ENCODE assay signal across 11 cellular contexts in the genomic region with DNA sequence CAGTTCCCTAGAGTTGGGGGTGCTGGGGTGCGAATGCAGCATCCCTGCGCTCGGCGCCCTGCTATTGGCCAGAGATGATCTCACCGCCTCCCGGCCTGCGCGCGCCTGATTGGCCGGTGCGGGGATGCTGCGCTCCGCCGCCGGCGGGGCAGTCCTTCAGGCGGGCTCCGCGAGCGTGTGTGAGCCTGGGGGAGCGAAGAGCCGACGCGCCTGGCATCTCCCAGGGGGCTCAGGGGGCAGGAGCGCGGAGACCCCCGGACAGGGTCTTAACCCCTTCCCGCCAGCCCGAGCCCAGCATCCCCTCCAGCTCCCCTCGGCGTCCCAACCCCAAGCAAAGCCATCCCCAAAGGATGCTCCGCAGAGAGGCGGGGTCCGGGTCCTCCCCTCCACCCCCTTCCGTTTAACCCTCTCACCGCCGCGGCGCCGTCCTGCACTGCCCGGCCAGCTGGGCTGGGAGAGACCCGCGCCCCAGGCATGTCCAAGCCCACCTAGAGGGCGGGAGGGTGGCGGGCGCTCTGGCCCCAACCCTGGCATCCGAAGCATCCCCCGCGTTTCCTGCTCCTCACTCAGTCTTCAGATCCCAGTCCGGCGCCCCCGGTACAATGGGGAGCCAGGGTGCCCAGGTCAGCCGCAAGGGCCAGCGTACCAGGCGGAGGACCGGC. TPM values are rescaled to one million over a fixed set of nuclear protein-coding genes. Genes with fewer than 3 reads are reported as not detected.
DNase-seq lines count a peak whose midpoint lies in the region; ATAC-seq and TF ChIP-seq lines count a peak whose summit lies in the region.
"Had no signal": no experiment of that assay in that cellular context is flagged by ENCODE, and none has a peak within 500 bp of the region (broad histone marks: within the 10 kb centered on the region; RNA-seq: fewer than 3 reads in every experiment).

No MANE protein-coding gene starts in this region.

- H3K4me3 ChIP-seq in H7 (ENCODE audit: insufficient read depth, low read depth, low read length), result peak overlapping the region; percentile 58
- H3K4me3 ChIP-seq in left ventricle myocardium inferior, result peak overlapping the region; percentile 59

- H3K27me3 Mint-ChIP-seq in chondrocyte (ENCODE audit: low read depth), result no peaks in the 10 kb centered on the region

- TF ChIP-seq CTCF in left ventricle myocardium inferior (IDR thresholded peaks at IDR 0.05; ENCODE audit: borderline replicate concordance) (no peak), chondrocyte (IDR thresholded peaks at IDR 0.05) (no peak)

- no peak for ATAC-seq in GM21360 (IDR thresholded peaks at IDR 0.05; ENCODE audit: unreplicated experiment)
- ATAC-seq in HG03571 (IDR thresholded peaks at IDR 0.05; ENCODE audit: unreplicated experiment), result no peak
- ATAC-seq: left lobe of liver had no signal

- H3K9me3 ChIP-seq in left ventricle myocardium inferior (replicated peaks), result no peaks in the 10 kb centered on the region

- intact Hi-C loops in left ventricle myocardium inferior (cut with micrococcal nuclease), result no loop called here
- intact Hi-C loops in posterior cingulate gyrus (cut with DNase I), result no loop called here

- peaks cover 7% of the 10 kb centered on the region for H3K36me3 Mint-ChIP-seq in chondrocyte (ENCODE audit: low read depth)

- H3K36me3 ChIP-seq in H7 (replicated peaks; ENCODE audit: control insufficient read depth, insufficient read depth, low read length) (peaks cover 2% of the 10 kb centered on the region), left ventricle myocardium inferior (peaks cover 20% of the 10 kb centered on the region)

- no peak overlapping the region for H3K4me3 Mint-ChIP-seq in chondrocyte (ENCODE audit: unreplicated experiment)

- H3K27ac Mint-ChIP-seq in chondrocyte (ENCODE audit: unreplicated experiment), result no peak overlapping the region

- H3K27me3 ChIP-seq in H7 (ENCODE audit: control insufficient read depth, insufficient read depth, low read length) (peaks cover 38% of the 10 kb centered on the region), left ventricle myocardium inferior (ENCODE audit: low read depth) (peaks cover 60% of the 10 kb centered on the region)

- DNase-seq in H7 (peak; percentile 98), NCI-H510A (lab: John Stamatoyannopoulos, UW) (peak; percentile 57), left ventricle myocardium inferior (no peak), posterior cingulate gyrus (peak; percentile 56 to 98 (median 81)), chondrocyte (ENCODE audit: low spot score) (no peak)
- DNase-seq: activated CD8-positive, alpha-beta memory T cell treated with anti-CD3 and anti-CD28 coated beads, Interleukin-2, amount 50 U/mL, for 4 hours; effector CD4-positive, alpha-beta T cell; SIG-M5 had no signal

- peaks cover 76% of the 10 kb centered on the region for H3K4me1 ChIP-seq in left ventricle myocardium inferior

- H3K27ac ChIP-seq in left ventricle myocardium inferior (replicated peaks), result peak overlapping the region; percentile 93

- no peaks in the 10 kb centered on the region for H3K9me3 Mint-ChIP-seq in chondrocyte (ENCODE audit: low read depth)

- peaks cover 10% of the 10 kb centered on the region for H3K4me1 Mint-ChIP-seq in chondrocyte (ENCODE audit: low read depth)

RNA-seq across cellular contexts. Expression of gene TOR2A, which starts 19.1 kb away (rescaled TPM):
- 13.7 and 19.3 TPM in 2 replicates for total RNA-seq in H7 (2014; rRNA removed; shearing (Covaris generic))
- total RNA-seq in left ventricle myocardium inferior, result 2.3 TPM
- total RNA-seq in chondrocyte, result 6.1 to 8.1 TPM (median 6.4 TPM) in 3 replicates

RNA-seq across cellular contexts. Expression of gene SH2D3C, which starts 24.2 kb away (rescaled TPM):
- total RNA-seq in H7 (2014; rRNA removed; shearing (Covaris generic)), result 0.26 and 0.42 TPM in 2 replicates
- total RNA-seq in left ventricle myocardium inferior (18.2 TPM), chondrocyte (2.5 to 9.9 TPM (median 9.4 TPM) in 3 replicates)

RNA-seq across cellular contexts. Expression of gene CDK9, which starts 31.6 kb away (rescaled TPM):
- total RNA-seq in H7 (2014; rRNA removed; shearing (Covaris generic)), result 51.5 and 56.6 TPM in 2 replicates
- total RNA-seq in left ventricle myocardium inferior (46.4 TPM), chondrocyte (54.9 to 67.6 TPM (median 60.3 TPM) in 3 replicates)

RNA-seq across cellular contexts. Expression of gene TTC16, which starts 38.4 kb away (rescaled TPM):
- total RNA-seq in H7 (2014; rRNA removed; shearing (Covaris generic)), result 0.11 TPM in 1 of 2 replicates, not detected in the other
- total RNA-seq in left ventricle myocardium inferior (0.25 TPM), chondrocyte (not detected in 3 replicates)
- total RNA-seq: left lobe of liver had no signal

RNA-seq across cellular contexts. Expression of gene PTRH1, which starts 38.8 kb away (rescaled TPM):
- total RNA-seq in H7 (2014; rRNA removed; shearing (Covaris generic)), result 14.3 and 21.2 TPM in 2 replicates
- total RNA-seq in left ventricle myocardium inferior (13.9 TPM), chondrocyte (11.0 to 13.3 TPM (median 11.2 TPM) in 3 replicates)

Comparison
In these comparisons a context has a peak if more than half of its experiments do, and no peak if none do; other contexts are left out.
1. DNase-seq: peak in H7 (single experiment), NCI-H510A (single experiment) and posterior cingulate gyrus (10 of 10); none in left ventricle myocardium inferior (single experiment) and chondrocyte (single experiment).